9 cellular contexts compared by ENCODE assay signal in genomic region chr19:41323023-41323422, GRCh38. TPM values are rescaled to one million over a fixed set of nuclear protein-coding genes. Genes with fewer than 3 reads are reported as not detected.
DNase-seq lines count a peak whose midpoint lies in the region; TF ChIP-seq lines count a peak whose summit lies in the region.
"Had no signal": no experiment of that assay in that cellular context is flagged by ENCODE, and none has a peak within 500 bp of the region (broad histone marks: within the 10 kb centered on the region; RNA-seq: fewer than 3 reads in every experiment).

No MANE protein-coding gene starts in this region.

- TF ChIP-seq RAD21 in liver (IDR thresholded peaks at IDR 0.05) = no peak

- POLR2A ChIA-PET in activated CD4-positive, alpha-beta T cell treated with anti-CD3 and anti-CD28 coated beads, Interleukin-2, amount 10 ng/mL, durations not matched to agents 7 days and 5 days (lab: Charles Lee) = interaction anchor here (0.9 kb wide), 1 partner anchor 28 kb away, joined by 3 read pairs; no protein-coding TSS in a partner anchor

- no peak overlapping the region for H3K4me3 Mint-ChIP-seq in activated CD4-positive, alpha-beta T cell treated with anti-CD3 and anti-CD28 coated beads, Interleukin-2, amount 10 ng/mL, durations not matched to agents 7 days and 5 days

- peaks cover 50% of the 10 kb centered on the region for H3K36me3 Mint-ChIP-seq in activated CD4-positive, alpha-beta T cell treated with anti-CD3 and anti-CD28 coated beads, Interleukin-2, amount 10 ng/mL, durations not matched to agents 7 days and 5 days (ENCODE audit: low read depth)

- peaks cover 9 to 47% (median 22%) of the 10 kb centered on the region in 4 donors for H3K4me1 ChIP-seq in liver (ENCODE audit: control insufficient read depth in 4 of 4, insufficient read depth in 4 of 4, low read length in 3 of 4)
- peaks cover 31 to 66% (median 48%) of the 10 kb centered on the region in 4 donors for H3K4me1 ChIP-seq in transverse colon

- no peak overlapping the region for H3K9ac ChIP-seq in liver (ENCODE audit: low read depth in 1 of 2, low read length in 2 of 2)

- H3K27me3 ChIP-seq in liver (ENCODE audit: control insufficient read depth in 4 of 4, insufficient read depth in 4 of 4, low read length in 3 of 4) (no peaks in the 10 kb centered on the region), transverse colon (peaks cover 20% of the 10 kb centered on the region)

- H3K27ac ChIP-seq in liver (ENCODE audit: low read depth in 1 of 2, low read length in 2 of 2) (peak overlapping the region; percentile 49 to 53), transverse colon (peak overlapping the region; percentile 78 to 89 (median 83))

- WGBS in liver = 40% methylated on average over 7 of the region's 7 CpGs
- 68 to 96% methylated on average over 7 of the region's 7 CpGs for WGBS in transverse colon (ENCODE audit: low coverage in 1 of 2), 2 donors

- H3K4me1 Mint-ChIP-seq in activated CD4-positive, alpha-beta T cell treated with anti-CD3 and anti-CD28 coated beads, Interleukin-2, amount 10 ng/mL, durations not matched to agents 7 days and 5 days = peaks cover 49% of the 10 kb centered on the region

- in situ Hi-C loops in astrocyte of the spinal cord (cut with HindIII; ENCODE audit: low sequenced_read_pairs) (no loop called here), transverse colon (cut with MboI; ENCODE audit: low pct_ligation_motif_present in 1 of 4, low pct_unique_long_range_greater_than_20kb in 1 of 4, low sequenced_read_pairs in 3 of 4) (no loop called here)

- H3K36me3 ChIP-seq in liver (ENCODE audit: control insufficient read depth in 4 of 4, insufficient read depth in 3 of 4, low read depth in 1 of 4, low read length in 3 of 4) (peaks cover 1 to 27% (median 15%) of the 10 kb centered on the region in 4 donors), transverse colon (peaks cover 0 to 6% (median 0%) of the 10 kb centered on the region in 4 donors)

- DNase-seq in activated CD4-positive, alpha-beta T cell treated with anti-CD3 and anti-CD28 coated beads, Interleukin-2, amount 10 ng/mL, durations not matched to agents 7 days and 5 days = no peak
- DNase-seq in activated CD4-positive, alpha-beta T cell treated with anti-CD3 and anti-CD28 coated beads for 1 hour = no peak
- DNase-seq in astrocyte of the spinal cord (ENCODE audit: low read depth, low spot score) (peak; percentile 79), transverse colon (no peak), mucosa of gallbladder (ENCODE audit: low spot score) (no peak), HuH-7 (ENCODE audit: low spot score) (no peak)
- no peak for DNase-seq in activated CD4-positive, CD25-positive, alpha-beta regulatory T cell treated with anti-CD3 and anti-CD28 coated beads, Interleukin-2, amount 50 U/mL, for 72 hours
- DNase-seq: stimulated activated CD4-positive, alpha-beta T cell treated with anti-CD3 and anti-CD28 coated beads, Interleukin-4, amount 100 ng/mL, for 1 hour had no signal

- peak overlapping the region; percentile 37 for H3K27ac Mint-ChIP-seq in activated CD4-positive, alpha-beta T cell treated with anti-CD3 and anti-CD28 coated beads, Interleukin-2, amount 10 ng/mL, durations not matched to agents 7 days and 5 days

- H3K9me3 ChIP-seq in liver (ENCODE audit: control insufficient read depth in 4 of 4, low read length in 3 of 4) = no peaks in the 10 kb centered on the region
- no peaks in the 10 kb centered on the region for H3K9me3 ChIP-seq in transverse colon

- no peaks in the 10 kb centered on the region for H3K27me3 Mint-ChIP-seq in activated CD4-positive, alpha-beta T cell treated with anti-CD3 and anti-CD28 coated beads, Interleukin-2, amount 10 ng/mL, durations not matched to agents 7 days and 5 days

- CTCF ChIA-PET in activated CD4-positive, alpha-beta T cell treated with anti-CD3 and anti-CD28 coated beads, Interleukin-2, amount 10 ng/mL, durations not matched to agents 7 days and 5 days (lab: Charles Lee) = interaction anchor here (1.1 to 1.2 kb wide), 2 partner anchors 14 to 17 kb away, joined by 3 to 5 read pairs; no protein-coding TSS in a partner anchor

- no peak for TF ChIP-seq POLR2A in transverse colon (IDR thresholded peaks at IDR 0.05)

- intact Hi-C loops in transverse colon (cut with DNase I; ENCODE audit: low total_unique reads) = no loop called here

- TF ChIP-seq CTCF in astrocyte of the spinal cord (IDR thresholded peaks at IDR 0.05; ENCODE audit: low read depth, low read length) = peak; percentile 4
- TF ChIP-seq CTCF in liver (IDR thresholded peaks at IDR 0.05; ENCODE audit: low read depth, low read length, missing input control) = no peak
- no peak for TF ChIP-seq CTCF in transverse colon (IDR thresholded peaks at IDR 0.05)

- H3K9me3 Mint-ChIP-seq in activated CD4-positive, alpha-beta T cell treated with anti-CD3 and anti-CD28 coated beads, Interleukin-2, amount 10 ng/mL, durations not matched to agents 7 days and 5 days = no peaks in the 10 kb centered on the region

- H3K4me3 ChIP-seq in astrocyte of the spinal cord (ENCODE audit: low read depth, low read length) (no peak overlapping the region), liver (ENCODE audit: low read depth in 1 of 3, low read length in 3 of 3) (no peak overlapping the region), transverse colon (no peak overlapping the region)

- TF ChIP-seq EP300 in transverse colon (IDR thresholded peaks at IDR 0.05; ENCODE audit: low read depth) = no peak

TF ChIP-seq in liver, 16 proteins besides CTCF, POLR2A, EP300 and RAD21:
- no peak for TF ChIP-seq MAX (IDR thresholded peaks at IDR 0.05)
- TF ChIP-seq NR2F2 (IDR thresholded peaks at IDR 0.05) = peak; percentile 28

RNA-seq across cellular contexts. Expression of gene CCDC97, which starts 13.1 kb away (rescaled TPM):
- total RNA-seq in activated CD4-positive, alpha-beta T cell treated with anti-CD3 and anti-CD28 coated beads, Interleukin-2, amount 10 ng/mL, durations not matched to agents 7 days and 5 days = 10 to 100 TPM; 50.4 to 51.7 TPM
- total RNA-seq in liver (1 to 10 TPM; 3.8 to 5.6 TPM), transverse colon (10 to 100 TPM; 10.1 to 22.4 (median 15.4) TPM), mucosa of gallbladder (26.2 TPM)
- polyA plus RNA-seq in liver = 1 to 10 TPM; 5.0 to 5.7 TPM

RNA-seq across cellular contexts. Expression of gene TGFB1, which starts 30.7 kb away (rescaled TPM):
- total RNA-seq in activated CD4-positive, alpha-beta T cell treated with anti-CD3 and anti-CD28 coated beads, Interleukin-2, amount 10 ng/mL, durations not matched to agents 7 days and 5 days = 100 to 1,000 TPM; 194 TPM
- 10 to 100 TPM in 1 of 2 donors, 1 to 10 TPM in 1; 4.9 to 10.6 TPM for total RNA-seq in liver
- 1 to 10 TPM in 1 of 2 donors, under 1 TPM in 1; 0.83 to 8.9 TPM for polyA plus RNA-seq in liver
- total RNA-seq in transverse colon = 10 to 100 TPM in 2 of 4 donors, 1 to 10 TPM in 2; 4.4 to 30.3 (median 9.7) TPM
- 47.1 TPM for total RNA-seq in mucosa of gallbladder

RNA-seq across cellular contexts. Expression of gene B9D2, which starts 40.9 kb away (rescaled TPM):
- total RNA-seq in activated CD4-positive, alpha-beta T cell treated with anti-CD3 and anti-CD28 coated beads, Interleukin-2, amount 10 ng/mL, durations not matched to agents 7 days and 5 days = 10 to 100 TPM; 11.6 to 11.7 TPM
- 1 to 10 TPM; 2.4 to 2.5 TPM for total RNA-seq in liver
- polyA plus RNA-seq in liver = 1 to 10 TPM; 3.5 to 3.7 TPM
- total RNA-seq in transverse colon = 1 to 10 TPM in 2 of 4 donors, not detected in 2; 6.4 to 9.3 TPM
- total RNA-seq in mucosa of gallbladder = 12.8 TPM

RNA-seq across cellular contexts. Expression of gene TMEM91, which starts 53.3 kb away (rescaled TPM):
- 1 to 10 TPM; 5.4 to 5.6 TPM for total RNA-seq in activated CD4-positive, alpha-beta T cell treated with anti-CD3 and anti-CD28 coated beads, Interleukin-2, amount 10 ng/mL, durations not matched to agents 7 days and 5 days
- 1 to 10 TPM; 2.8 to 3.1 TPM for total RNA-seq in liver
- 1 to 10 TPM; 1.6 to 4.0 TPM for polyA plus RNA-seq in liver
- total RNA-seq in transverse colon = 10 to 100 TPM in 1 of 4 donors, 1 to 10 TPM in 2, not detected in 1; 4.8 to 11.4 (median 9.4) TPM
- 8.6 TPM for total RNA-seq in mucosa of gallbladder

RNA-seq across cellular contexts. Expression of gene HNRNPUL1, which starts 58.9 kb away (rescaled TPM):
- total RNA-seq in activated CD4-positive, alpha-beta T cell treated with anti-CD3 and anti-CD28 coated beads, Interleukin-2, amount 10 ng/mL, durations not matched to agents 7 days and 5 days = 100 to 1,000 TPM; 333 to 348 TPM
- total RNA-seq in liver (10 to 100 TPM; 55.5 to 80.2 TPM), transverse colon (100 to 1,000 TPM; 115 to 296 (median 145) TPM), mucosa of gallbladder (161 TPM)
- 10 to 100 TPM; 34.9 to 35.9 TPM for polyA plus RNA-seq in liver
